ENCODE assay signal across 1 cellular context in genomic region chr5:708848-709517, GRCh38. TPM values are rescaled to one million over a fixed set of nuclear protein-coding genes. Genes with fewer than 3 reads are reported as not detected.
"Had no signal": no experiment of that assay in that cellular context is flagged by ENCODE, and none has a peak within 500 bp of the region (broad histone marks: within the 10 kb centered on the region; RNA-seq: fewer than 3 reads in every experiment).

No MANE protein-coding gene starts in this region.

RNA-seq across cellular contexts. Expression of gene TPPP, which starts 15.8 kb away (rescaled TPM):
- total RNA-seq: osteoblast had no signal
